ENCODE assay signal across 20 cellular contexts in the genomic region with DNA sequence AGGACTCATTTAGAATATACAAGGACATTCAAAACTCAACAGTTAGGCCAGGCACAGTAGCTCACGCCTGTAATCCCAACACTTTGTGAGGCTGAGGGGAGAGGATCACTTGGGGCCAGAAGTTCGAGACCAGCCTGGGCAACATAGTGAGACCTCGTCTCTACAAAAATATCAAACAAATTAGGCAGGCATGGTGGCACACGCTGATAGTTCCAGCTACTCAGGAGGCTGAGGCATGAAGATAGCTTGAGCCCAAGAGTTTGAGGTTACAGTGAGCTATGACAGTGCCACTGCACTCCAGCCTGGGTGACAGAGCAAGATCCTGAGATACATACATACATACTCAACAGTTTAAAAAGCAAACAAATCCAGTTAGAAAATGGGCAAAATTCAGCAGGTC. TPM values are rescaled to one million over a fixed set of nuclear protein-coding genes. Genes with fewer than 3 reads are reported as not detected.
A peak's percentile ranks its signal among the peaks of the same experiment; 100 is the strongest.
DNase-seq lines count a peak whose midpoint lies in the region; ATAC-seq, FAIRE-seq and TF ChIP-seq lines count a peak whose summit lies in the region.
"Had no signal": no experiment of that assay in that cellular context is flagged by ENCODE, and none has a peak within 500 bp of the region (broad histone marks: within the 10 kb centered on the region; RNA-seq: fewer than 3 reads in every experiment).

No MANE protein-coding gene starts in this region.

- TF ChIP-seq POLR2A in uterus (IDR thresholded peaks at IDR 0.05) = no peak

- H3K27me3 ChIP-seq in uterus = no peaks in the 10 kb centered on the region
- H3K27me3 ChIP-seq: SJCRH30 had no signal

- no peak overlapping the region for H3K27ac Mint-ChIP-seq in activated CD8-positive, alpha-beta memory T cell treated with anti-CD3 and anti-CD28 coated beads, Interleukin-2, amount 10 ng/mL, durations not matched to agents 7 days and 5 days
- peak overlapping the region; percentile 54 for H3K27ac Mint-ChIP-seq in WTC11
- peak overlapping the region; percentile 32 for H3K27ac Mint-ChIP-seq in memory B cell
- no peak overlapping the region for H3K27ac Mint-ChIP-seq in T-cell
- H3K27ac Mint-ChIP-seq: CD4-positive, alpha-beta memory T cell had no signal

- POLR2A ChIA-PET in WTC11 (lab: Charles Lee) (no interaction called here), T-cell (lab: Charles Lee) (no interaction called here)

- intact Hi-C loops in uterus (cut with DNase I; ENCODE audit: low total_unique reads) = no loop called here

- H3K4me1 ChIP-seq in uterus = peaks cover 0 to 4% of the 10 kb centered on the region in 2 donors

- no peaks in the 10 kb centered on the region for H3K9me3 ChIP-seq in uterus
- H3K9me3 ChIP-seq: SJCRH30 had no signal

- H3K36me3 ChIP-seq in uterus = no peaks in the 10 kb centered on the region

- no peak for ATAC-seq in activated CD8-positive, alpha-beta memory T cell treated with anti-CD3 and anti-CD28 coated beads, Interleukin-2, amount 10 ng/mL, durations not matched to agents 7 days and 5 days
- no peak for ATAC-seq in WTC11
- ATAC-seq in memory B cell (ENCODE audit: low read depth) = no peak
- no peak for ATAC-seq in T-cell (replicated peaks in 1 of 4)
- ATAC-seq in GM21529 (IDR thresholded peaks at IDR 0.05; ENCODE audit: unreplicated experiment) = no peak
- ATAC-seq: PC-3 had no signal

- H3K4me3 ChIP-seq in uterus = no peak overlapping the region
- H3K4me3 ChIP-seq: SJCRH30 had no signal

- no peaks in the 10 kb centered on the region for H3K27me3 Mint-ChIP-seq in activated CD8-positive, alpha-beta memory T cell treated with anti-CD3 and anti-CD28 coated beads, Interleukin-2, amount 10 ng/mL, durations not matched to agents 7 days and 5 days
- H3K27me3 Mint-ChIP-seq in WTC11 (ENCODE audit: low read depth) = no peaks in the 10 kb centered on the region
- no peaks in the 10 kb centered on the region for H3K27me3 Mint-ChIP-seq in memory B cell
- no peaks in the 10 kb centered on the region for H3K27me3 Mint-ChIP-seq in T-cell
- H3K27me3 Mint-ChIP-seq: CD4-positive, alpha-beta memory T cell had no signal

- H3K36me3 Mint-ChIP-seq in activated CD8-positive, alpha-beta memory T cell treated with anti-CD3 and anti-CD28 coated beads, Interleukin-2, amount 10 ng/mL, durations not matched to agents 7 days and 5 days = peaks cover 3% of the 10 kb centered on the region
- peaks cover 8% of the 10 kb centered on the region for H3K36me3 Mint-ChIP-seq in WTC11
- peaks cover 16% of the 10 kb centered on the region for H3K36me3 Mint-ChIP-seq in memory B cell
- H3K36me3 Mint-ChIP-seq in T-cell = peaks cover 12% of the 10 kb centered on the region

- TF ChIP-seq CTCF in WTC11 (IDR thresholded peaks at IDR 0.05) = no peak
- TF ChIP-seq CTCF in uterus (IDR thresholded peaks at IDR 0.05) = no peak

- no peaks in the 10 kb centered on the region for H3K9me3 Mint-ChIP-seq in activated CD8-positive, alpha-beta memory T cell treated with anti-CD3 and anti-CD28 coated beads, Interleukin-2, amount 10 ng/mL, durations not matched to agents 7 days and 5 days (ENCODE audit: low read depth)
- H3K9me3 Mint-ChIP-seq in WTC11 = no peaks in the 10 kb centered on the region
- H3K9me3 Mint-ChIP-seq in memory B cell = no peaks in the 10 kb centered on the region
- H3K9me3 Mint-ChIP-seq in T-cell = no peaks in the 10 kb centered on the region
- H3K9me3 Mint-ChIP-seq: CD4-positive, alpha-beta memory T cell had no signal

- CTCF ChIA-PET in activated CD8-positive, alpha-beta memory T cell treated with anti-CD3 and anti-CD28 coated beads, Interleukin-2, amount 10 ng/mL, durations not matched to agents 7 days and 5 days (lab: Charles Lee) = interaction anchor here (1.4 to 1.8 kb wide), 2 partner anchors 18 to 90 kb away, joined by 3 to 4 read pairs; no protein-coding TSS in a partner anchor
- CTCF ChIA-PET in WTC11 (lab: Charles Lee) (interaction anchor here (1.9 kb wide), 1 partner anchor 80 kb away, joined by 9 read pairs; no protein-coding TSS in a partner anchor), T-cell (lab: Charles Lee) (no interaction called here)

- H3K4me1 Mint-ChIP-seq in activated CD8-positive, alpha-beta memory T cell treated with anti-CD3 and anti-CD28 coated beads, Interleukin-2, amount 10 ng/mL, durations not matched to agents 7 days and 5 days = peaks cover 14% of the 10 kb centered on the region
- peaks cover 68% of the 10 kb centered on the region for H3K4me1 Mint-ChIP-seq in WTC11
- peaks cover 41% of the 10 kb centered on the region for H3K4me1 Mint-ChIP-seq in memory B cell
- H3K4me1 Mint-ChIP-seq in T-cell = peaks cover 49 to 55% (median 51%) of the 10 kb centered on the region in 3 donors

- DNase-seq in activated CD8-positive, alpha-beta memory T cell treated with anti-CD3 and anti-CD28 coated beads, Interleukin-2, amount 10 ng/mL, durations not matched to agents 7 days and 5 days = peak; percentile 3
- no peak for DNase-seq in activated CD8-positive, alpha-beta memory T cell treated with anti-CD3 and anti-CD28 coated beads, Interleukin-2, amount 50 U/mL, for 48 hours
- DNase-seq in WTC11 (ENCODE audit: low spot score) = no peak
- DNase-seq in memory B cell (ENCODE audit: low spot score in 2 of 2) = no peak
- no peak for DNase-seq in urothelium cell line (ENCODE audit: low spot score)
- DNase-seq in T-cell = no peak
- DNase-seq in uterus = no peak
- DNase-seq: 8988T; Calu3; CD4-positive, alpha-beta memory T cell; DMS79; H7; KG1; NCI-H1436 treated with DMSO at 0.1 percent for 48 hours; NCI-H2029 treated with DMSO at 0.1 percent for 48 hours; NCI-H2171 treated with DMSO at 0.1 percent for 48 hours; NCI-H748 treated with DMSO at 0.1 percent for 48 hours; PC-3; SJCRH30 had no signal

- peak; percentile 53 for FAIRE-seq in urothelium cell line (lab: Jason Lieb, UNC)

- H3K4me3 Mint-ChIP-seq in activated CD8-positive, alpha-beta memory T cell treated with anti-CD3 and anti-CD28 coated beads, Interleukin-2, amount 10 ng/mL, durations not matched to agents 7 days and 5 days = no peak overlapping the region
- H3K4me3 Mint-ChIP-seq in WTC11 = no peak overlapping the region
- H3K4me3 Mint-ChIP-seq in memory B cell = no peak overlapping the region
- no peak overlapping the region for H3K4me3 Mint-ChIP-seq in T-cell
- H3K4me3 Mint-ChIP-seq: CD4-positive, alpha-beta memory T cell had no signal

- no peak overlapping the region for H3K27ac ChIP-seq in uterus
- H3K27ac ChIP-seq: SJCRH30 had no signal

TF ChIP-seq in WTC11, 78 proteins besides CTCF, POLR2A, EP300 and RAD21:
- TF ChIP-seq, protein P1, sequence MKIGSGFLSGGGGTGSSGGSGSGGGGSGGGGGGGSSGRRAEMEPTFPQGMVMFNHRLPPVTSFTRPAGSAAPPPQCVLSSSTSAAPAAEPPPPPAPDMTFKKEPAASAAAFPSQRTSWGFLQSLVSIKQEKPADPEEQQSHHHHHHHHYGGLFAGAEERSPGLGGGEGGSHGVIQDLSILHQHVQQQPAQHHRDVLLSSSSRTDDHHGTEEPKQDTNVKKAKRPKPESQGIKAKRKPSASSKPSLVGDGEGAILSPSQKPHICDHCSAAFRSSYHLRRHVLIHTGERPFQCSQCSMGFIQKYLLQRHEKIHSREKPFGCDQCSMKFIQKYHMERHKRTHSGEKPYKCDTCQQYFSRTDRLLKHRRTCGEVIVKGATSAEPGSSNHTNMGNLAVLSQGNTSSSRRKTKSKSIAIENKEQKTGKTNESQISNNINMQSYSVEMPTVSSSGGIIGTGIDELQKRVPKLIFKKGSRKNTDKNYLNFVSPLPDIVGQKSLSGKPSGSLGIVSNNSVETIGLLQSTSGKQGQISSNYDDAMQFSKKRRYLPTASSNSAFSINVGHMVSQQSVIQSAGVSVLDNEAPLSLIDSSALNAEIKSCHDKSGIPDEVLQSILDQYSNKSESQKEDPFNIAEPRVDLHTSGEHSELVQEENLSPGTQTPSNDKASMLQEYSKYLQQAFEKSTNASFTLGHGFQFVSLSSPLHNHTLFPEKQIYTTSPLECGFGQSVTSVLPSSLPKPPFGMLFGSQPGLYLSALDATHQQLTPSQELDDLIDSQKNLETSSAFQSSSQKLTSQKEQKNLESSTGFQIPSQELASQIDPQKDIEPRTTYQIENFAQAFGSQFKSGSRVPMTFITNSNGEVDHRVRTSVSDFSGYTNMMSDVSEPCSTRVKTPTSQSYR (CRISPR knock-in tag; IDR thresholded peaks at IDR 0.05) = no peak
- TF ChIP-seq RELA (CRISPR knock-in tag; IDR thresholded peaks at IDR 0.05; ENCODE audit: borderline replicate concordance) (no peak), NR2C2 (CRISPR knock-in tag; IDR thresholded peaks at IDR 0.05) (no peak), ZNF121 (CRISPR knock-in tag; IDR thresholded peaks at IDR 0.05) (peak; percentile 80)

RNA-seq across cellular contexts. Expression of gene GNA12, which starts 44.9 kb away (rescaled TPM):
- 10 to 100 TPM; 14.4 to 18.6 TPM for total RNA-seq in activated CD8-positive, alpha-beta memory T cell treated with anti-CD3 and anti-CD28 coated beads, Interleukin-2, amount 10 ng/mL, durations not matched to agents 7 days and 5 days
- total RNA-seq in WTC11 (2021) = 89.2 to 99.6 TPM (median 90.3 TPM) in 3 replicates
- total RNA-seq in T-cell = 10 to 100 TPM; 17.9 to 22.5 (median 22.1) TPM
- 100 to 1,000 TPM in 1 of 4 donors, 10 to 100 TPM in 3; 20.5 to 109 (median 50.3) TPM for total RNA-seq in uterus

Comparison
In these comparisons a context has a peak if more than half of its experiments do, and no peak if none do; other contexts are left out.
1. H3K27ac Mint-ChIP-seq: peak in WTC11 (single experiment) and memory B cell (single experiment); none in activated CD8-positive, alpha-beta memory T cell treated with anti-CD3 and anti-CD28 coated beads, Interleukin-2, amount 10 ng/mL, durations not matched to agents 7 days and 5 days (single experiment) and T-cell (0 of 2).
2. CTCF ChIA-PET loops: an anchor here in activated CD8-positive, alpha-beta memory T cell treated with anti-CD3 and anti-CD28 coated beads, Interleukin-2, amount 10 ng/mL, durations not matched to agents 7 days and 5 days (1.4 to 1.8 kb wide) and WTC11 (1.9 kb wide); none called in T-cell.